ENCODE assay signal across 20 cellular contexts in genomic region chr2:169237286-169237685, GRCh38.
A peak's percentile ranks its signal among the peaks of the same experiment; 100 is the strongest.
DNase-seq lines count a peak whose midpoint lies in the region; ATAC-seq, FAIRE-seq and TF ChIP-seq lines count a peak whose summit lies in the region.
"Had no signal": no experiment of that assay in that cellular context is flagged by ENCODE, and none has a peak within 500 bp of the region (broad histone marks: within the 10 kb centered on the region; RNA-seq: fewer than 3 reads in every experiment).

No MANE protein-coding gene starts in this region.

- H2AFZ ChIP-seq in K562 (ENCODE audit: low read depth, low read length) (no peak overlapping the region), mesenchymal stem cell (ENCODE audit: low read depth, low read length) (no peak overlapping the region)

- H2AK5ac ChIP-seq in mesenchymal stem cell (ENCODE audit: low read length, severe bottlenecking) = no peak overlapping the region

- no peak overlapping the region for H3K23ac ChIP-seq in mesenchymal stem cell (ENCODE audit: low read length in 2 of 2)

- TF ChIP-seq CTCF in K562 (IDR thresholded peaks at IDR 0.05 in 2 of 3, conservative IDR thresholded peaks at IDR 0.05 in 1 of 3; ENCODE audit: insufficient read depth in 2 of 3, low read depth in 1 of 3, low read length in 3 of 3) = no peak

- H4K20me1 ChIP-seq in K562 (replicated peaks; ENCODE audit: control insufficient read depth, insufficient read depth, low read length) = no peaks in the 10 kb centered on the region

- H3K18ac ChIP-seq in mesenchymal stem cell (ENCODE audit: low read depth in 1 of 2, low read length in 2 of 2) = no peak overlapping the region

- H3K4me3 ChIP-seq in K562 (no peak overlapping the region), mesenchymal stem cell (ENCODE audit: insufficient read depth in 1 of 2, low read depth in 1 of 2, low read length in 2 of 2) (no peak overlapping the region)
- H3K4me3 ChIP-seq: A549 had no signal

- in situ Hi-C loops in K562 (cut with MboI) = no loop called here

- H3K4ac ChIP-seq in mesenchymal stem cell (ENCODE audit: low read depth in 1 of 2, low read length in 2 of 2) = no peak overlapping the region

- H2BK15ac ChIP-seq in mesenchymal stem cell (ENCODE audit: low read depth, poor library complexity, severe bottlenecking) = no peak overlapping the region

- no peaks in the 10 kb centered on the region for H3K9me1 ChIP-seq in K562 (ENCODE audit: control insufficient read depth, insufficient read depth, low read length)

- no peak for TF ChIP-seq RAD21 in K562 (CRISPR knock-in tag; conservative IDR thresholded peaks at IDR 0.05 in 1 of 2, IDR thresholded peaks at IDR 0.05 in 1 of 2)

- H3K36me3 ChIP-seq in K562 (ENCODE audit: control insufficient read depth, insufficient read depth, low read length) = no peaks in the 10 kb centered on the region
- no peaks in the 10 kb centered on the region for H3K36me3 ChIP-seq in mesenchymal stem cell (ENCODE audit: control insufficient read depth in 1 of 2, insufficient read depth in 2 of 2, low read depth in 1 of 2, low read length in 2 of 2)
- H3K36me3 ChIP-seq: BE2C had no signal

- H3K14ac ChIP-seq in mesenchymal stem cell (ENCODE audit: low read length in 2 of 2) = no peak overlapping the region

- H4K8ac ChIP-seq in mesenchymal stem cell (ENCODE audit: low read length) = no peak overlapping the region

- H3K79me1 ChIP-seq in mesenchymal stem cell (replicated peaks; ENCODE audit: low read length, poor library complexity, severe bottlenecking) = no peaks in the 10 kb centered on the region

- no peak for TF ChIP-seq EP300 in K562 (IDR thresholded peaks at IDR 0.05; ENCODE audit: low read length)

- no peak overlapping the region for H4K91ac ChIP-seq in mesenchymal stem cell (ENCODE audit: low read length)

- no peak overlapping the region for H3K9ac ChIP-seq in K562 (ENCODE audit: insufficient read depth in 1 of 2, low read depth in 2 of 2, low read length in 2 of 2)
- no peak overlapping the region for H3K9ac ChIP-seq in mesenchymal stem cell (ENCODE audit: low read length)

- ATAC-seq in K562 (no peak), Right ventricle myocardium superior (ENCODE audit: poor library complexity) (no peak), GM21381 (IDR thresholded peaks at IDR 0.05; ENCODE audit: unreplicated experiment) (no peak)
- ATAC-seq: A549, HepG2 had no signal

- no peaks in the 10 kb centered on the region for H3K79me2 ChIP-seq in K562 (ENCODE audit: control insufficient read depth, insufficient read depth, low read length)

- POLR2A ChIA-PET in K562 (lab: Yijun Ruan, JAX) = interaction anchor here (0.9 to 1.7 kb wide), 2 partner anchors 9 to 15 kb away, joined by 3 to 4 read pairs; no protein-coding TSS in a partner anchor

- H2BK120ac ChIP-seq in mesenchymal stem cell (ENCODE audit: low read depth, low read length) = no peak overlapping the region

- no peak overlapping the region for H2BK5ac ChIP-seq in mesenchymal stem cell (ENCODE audit: low read depth, low read length, poor library complexity, severe bottlenecking)

- 7% methylated on average over 2 of the region's 2 CpGs for WGBS in K562 (ENCODE audit: insufficient coverage, low coverage, missing lambda C conversion rate)
- WGBS in mesenchymal stem cell = no CpG with 5 or more reads among the region's 2 CpGs

- H3K4me2 ChIP-seq in K562 (ENCODE audit: insufficient read depth, low read length) = no peak overlapping the region
- H3K4me2 ChIP-seq in mesenchymal stem cell (ENCODE audit: low read length, poor library complexity, severe bottlenecking) = no peak overlapping the region
- H3K4me2 ChIP-seq: A549 had no signal

- DNase-seq in H4 (ENCODE audit: low spot score) (peak; percentile 33), MV-4-11 (lab: John Stamatoyannopoulos, UW) (peak; percentile 32), K562 (ENCODE audit: extremely low read depth in 1 of 4, low spot score in 3 of 4) (no peak), mesenchymal stem cell (peak; percentile 54), Right ventricle myocardium superior (no peak), caudate nucleus (lab: John Stamatoyannopoulos, UW) (no peak)
- DNase-seq: BE2C; CD4-positive, alpha-beta memory T cell; DMS153; DMS79 treated with DMSO at 0.1 percent for 48 hours; GDM1; HCEC 1CT; HFFc6 had no signal

- H2BK12ac ChIP-seq in mesenchymal stem cell (ENCODE audit: low read length in 2 of 2) = no peak overlapping the region

- intact Hi-C loops in K562 (cut with micrococcal nuclease) (no loop called here), Right ventricle myocardium superior (cut with DNase I) (no loop called here)

- H3K27me3 ChIP-seq in K562 (ENCODE audit: control insufficient read depth in 2 of 2, insufficient read depth in 2 of 2, low read length in 2 of 2) (peaks cover 10 to 14% of the 10 kb centered on the region in 2 experiments; a peak in 4 of 5 replicates), mesenchymal stem cell (ENCODE audit: control insufficient read depth in 1 of 2, insufficient read depth in 1 of 2, low read length in 2 of 2) (no peaks in the 10 kb centered on the region)
- H3K27me3 ChIP-seq: BE2C had no signal

- no TSS peak for BruUV-seq in K562 (replicated peaks; lab: Mats Ljungman, UMichigan)

- no peak for FAIRE-seq in K562 (lab: Jason Lieb, UNC)
- FAIRE-seq: A549, D721Med, H1, HepG2, HTR-8/SVneo had no signal

- CTCF ChIA-PET in K562 (lab: Yijun Ruan, JAX; ENCODE audit: low intra/inter-chr PET ratio) = no interaction called here

- H3K27ac ChIP-seq in K562 (ENCODE audit: extremely low read depth, low read depth, low read length) = no peak overlapping the region
- no peak overlapping the region for H3K27ac ChIP-seq in mesenchymal stem cell (ENCODE audit: low read length, poor library complexity, severe bottlenecking)
- H3K27ac ChIP-seq in caudate nucleus (ENCODE audit: low read depth, low read length) = no peak overlapping the region
- H3K27ac ChIP-seq: A549, C4-2B had no signal

- H3K4me1 ChIP-seq in K562 (replicated peaks in 1 of 2; ENCODE audit: control insufficient read depth in 2 of 2, insufficient read depth in 2 of 2, low read length in 2 of 2) = no peaks in the 10 kb centered on the region; a peak in 1 of 5 replicates
- H3K4me1 ChIP-seq in mesenchymal stem cell (ENCODE audit: control insufficient read depth, insufficient read depth, low read depth, low read length) = no peaks in the 10 kb centered on the region
- H3K4me1 ChIP-seq: A549, BE2C had no signal

- H3K9me3 ChIP-seq in K562 (replicated peaks; ENCODE audit: control insufficient read depth, insufficient read depth, low read depth, low read length) (no peaks in the 10 kb centered on the region), mesenchymal stem cell (ENCODE audit: control insufficient read depth, low read length) (no peaks in the 10 kb centered on the region)
- H3K9me3 ChIP-seq: A549, BE2C had no signal

- TF ChIP-seq POLR2A in K562 (conservative IDR thresholded peaks at IDR 0.05) = no peak

TF ChIP-seq in K562, 482 proteins besides CTCF, POLR2A, EP300 and RAD21:
- TF ChIP-seq EWSR1 (IDR thresholded peaks at IDR 0.05; ENCODE audit: borderline replicate concordance, low read depth, partially characterized antibody) (no peak), PRPF4 (IDR thresholded peaks at IDR 0.05; ENCODE audit: insufficient read depth, low read depth, low read length, poor library complexity, severe bottlenecking) (no peak), GTF2A2 (tag; IDR thresholded peaks at IDR 0.05) (no peak), ZNF311 (CRISPR knock-in tag; IDR thresholded peaks at IDR 0.05) (no peak), BHLHE40 (IDR thresholded peaks at IDR 0.05; ENCODE audit: low read length) (no peak), JUND (IDR thresholded peaks at IDR 0.05; ENCODE audit: borderline replicate concordance, low read depth, low read length) (no peak), JUND (tag; IDR thresholded peaks at IDR 0.05; ENCODE audit: borderline replicate concordance, low read depth, low read length) (no peak), MAZ (CRISPR knock-in tag; conservative IDR thresholded peaks at IDR 0.05 in 1 of 2, IDR thresholded peaks at IDR 0.05 in 1 of 2) (0 out of 4 replicates have a peak, but pooled peaks of 1 of the 2 experiments have one; percentile 1), ZNF232 (CRISPR knock-in tag; IDR thresholded peaks at IDR 0.05) (no peak), ZNF644 (tag; IDR thresholded peaks at IDR 0.05; ENCODE audit: low read depth) (no peak), HNRNPLL (IDR thresholded peaks at IDR 0.05; ENCODE audit: low read depth, low read length, poor library complexity, severe bottlenecking) (no peak), FOXA3 (CRISPR knock-in tag; conservative IDR thresholded peaks at IDR 0.05 in 1 of 2, IDR thresholded peaks at IDR 0.05 in 1 of 2) (peak in 1 of 2 experiments; percentile 66; a peak in 2 of 4 replicates), C11orf30 (IDR thresholded peaks at IDR 0.05; ENCODE audit: low read depth) (no peak), MECOM (CRISPR knock-in tag; IDR thresholded peaks at IDR 0.05) (0 out of 2 replicates have a peak, but pooled peaks have one; percentile 18), CC2D1A (IDR thresholded peaks at IDR 0.05) (no peak)

Comparison
In these comparisons a context has a peak if more than half of its experiments do, and no peak if none do; other contexts are left out.
1. DNase-seq: peak in H4 (single experiment), MV-4-11 (single experiment) and mesenchymal stem cell (single experiment); none in K562 (0 of 4), Right ventricle myocardium superior (single experiment) and caudate nucleus (0 of 61).